In the genomic region with DNA sequence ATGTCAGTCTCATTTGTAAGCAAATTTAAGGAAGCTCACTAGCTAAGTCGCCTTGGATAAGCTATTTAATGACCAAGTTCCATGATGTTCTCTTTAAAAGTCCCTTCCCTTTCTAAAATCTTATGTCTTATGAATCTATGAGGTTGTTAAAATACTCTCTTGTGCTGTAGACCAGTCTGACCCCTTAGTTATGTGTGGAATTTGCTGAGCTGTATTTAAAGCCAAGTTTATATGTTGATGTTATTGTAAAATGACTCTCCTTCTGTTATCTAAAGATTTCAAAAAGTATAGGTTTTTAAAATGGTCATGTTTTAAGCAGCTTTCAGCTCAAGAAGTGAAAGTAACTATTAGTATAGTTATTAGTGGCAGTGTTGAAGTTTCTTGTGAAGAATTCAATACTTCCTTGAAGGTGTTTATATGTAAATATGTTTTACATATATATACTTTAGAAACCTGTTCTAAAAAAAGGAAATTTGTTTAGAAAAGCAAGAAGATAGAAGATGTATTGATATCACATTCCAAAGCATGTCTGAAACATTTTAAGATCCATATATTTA, we compare ENCODE assay signal across 12 cellular contexts.
DNase-seq lines count a peak whose midpoint lies in the region; ATAC-seq, FAIRE-seq and TF ChIP-seq lines count a peak whose summit lies in the region.
"Had no signal": no experiment of that assay in that cellular context is flagged by ENCODE, and none has a peak within 500 bp of the region (broad histone marks: within the 10 kb centered on the region; RNA-seq: fewer than 3 reads in every experiment).

No MANE protein-coding gene starts in this region.

- peak; percentile 75 for FAIRE-seq in GM12878 (lab: Jason Lieb, UNC)

- WGBS in GM12878 (ENCODE audit: insufficient coverage, insufficient replicate concordance, low lambda C conversion rate, missing lambda C conversion rate) = 0% methylated on average over 1 of the region's 1 CpG
- 68% methylated on average over 1 of the region's 1 CpG for WGBS in smooth muscle cell (ENCODE audit: low lambda C conversion rate)
- WGBS in stomach, 5 donors = 18 to 48% (median 29%) methylated on average over 1 of the region's 1 CpG

- no peak for DNase-seq in activated T-cell treated with anti-CD3 and anti-CD28 coated beads, Interleukin-2, amount 50 U/mL, for 72 hours
- no peak for DNase-seq in activated T-cell treated with anti-CD3 and anti-CD28 coated beads, Interleukin-2, amount 50 U/mL, for 1 hour
- DNase-seq in GM12878 (ENCODE audit: low read depth, low spot score) (no peak), smooth muscle cell (lab: John Stamatoyannopoulos, UW; ENCODE audit: unreplicated experiment) (no peak), cortex of kidney (lab: John Stamatoyannopoulos, UW) (no peak), stomach (no peak)
- no peak for DNase-seq in stimulated activated CD4-positive, alpha-beta T cell treated with anti-CD3 and anti-CD28 coated beads, Interleukin-4, amount 100 ng/mL, for 24 hours
- DNase-seq: heart left ventricle, NCI-H1694 treated with DMSO at 0.1 percent for 48 hours had no signal

- no peaks in the 10 kb centered on the region for H3K9me3 Mint-ChIP-seq in activated T-cell treated with anti-CD3 and anti-CD28 coated beads, Interleukin-2, amount 50 U/mL, for 72 hours
- H3K9me3 Mint-ChIP-seq: brain had no signal

- H3K4me1 ChIP-seq in GM12878 (ENCODE audit: control insufficient read depth, insufficient read depth, low read length) = peaks cover 35% of the 10 kb centered on the region
- H3K4me1 ChIP-seq in smooth muscle cell (ENCODE audit: low read depth) = peaks cover 3% of the 10 kb centered on the region
- peaks cover 0 to 32% (median 18%) of the 10 kb centered on the region in 4 donors for H3K4me1 ChIP-seq in stomach

- POLR2A ChIA-PET in GM12878 (lab: Charles Lee) = interaction anchor here (0.6 to 1.5 kb wide), 5 partner anchors 26 to 65 kb away, joined by 3 to 5 read pairs (median 4); no protein-coding TSS in a partner anchor

- H3K27ac ChIP-seq in GM12878 (ENCODE audit: control insufficient read depth, insufficient read depth) (peak overlapping the region; percentile 40; the same call in 1 of the 2 replicates), smooth muscle cell (ENCODE audit: low read depth) (peak overlapping the region; percentile 31), stomach (peak overlapping the region in 1 of 5 donors; percentile 57)
- H3K27ac ChIP-seq: C4-2B had no signal

- H2AFZ ChIP-seq in GM12878 (ENCODE audit: control insufficient read depth, low read depth, low read length) = no peak overlapping the region
- H2AFZ ChIP-seq in smooth muscle cell (ENCODE audit: low read depth) = no peak overlapping the region

- H3K4me3 ChIP-seq in GM12878 (peak overlapping the region; percentile 28; the same call in 1 of the 2 replicates), smooth muscle cell (no peak overlapping the region), stomach (no peak overlapping the region)
- H3K4me3 ChIP-seq: heart left ventricle had no signal

- BruUV-seq in GM12878 (replicated peaks; lab: Mats Ljungman, UMichigan) = no TSS peak

- H3K9ac ChIP-seq in GM12878 (ENCODE audit: control insufficient read depth, insufficient read depth, low read length) (no peak overlapping the region), smooth muscle cell (ENCODE audit: low read depth) (no peak overlapping the region)

- no peak for ATAC-seq in activated T-cell treated with anti-CD3 and anti-CD28 coated beads, Interleukin-2, amount 50 U/mL, for 72 hours (replicated peaks in 1 of 2)
- ATAC-seq in HG03378 (IDR thresholded peaks at IDR 0.05; ENCODE audit: unreplicated experiment) = peak; percentile 53
- peak; percentile 51 for ATAC-seq in GM12878
- ATAC-seq: heart left ventricle had no signal

- TF ChIP-seq EP300 in GM12878 (IDR thresholded peaks at IDR 0.05; ENCODE audit: borderline replicate concordance in 1 of 2, control insufficient read depth in 1 of 2, low read depth in 2 of 2, low read length in 2 of 2) = no peak
- TF ChIP-seq EP300 in stomach (IDR thresholded peaks at IDR 0.05) = no peak

- H3K27ac Mint-ChIP-seq in activated T-cell treated with anti-CD3 and anti-CD28 coated beads, Interleukin-2, amount 50 U/mL, for 72 hours = peak overlapping the region; percentile 97

- no peak for TF ChIP-seq POLR2A in GM12878 (IDR thresholded peaks at IDR 0.05; ENCODE audit: low read depth, low read length)
- no peak for TF ChIP-seq POLR2A in stomach (IDR thresholded peaks at IDR 0.05)

- H4K20me1 ChIP-seq in GM12878 (ENCODE audit: control insufficient read depth, insufficient read depth) (no peaks in the 10 kb centered on the region; the same call in 1 of the 2 replicates), smooth muscle cell (ENCODE audit: low read depth) (peaks cover 16% of the 10 kb centered on the region)

- H3K36me3 Mint-ChIP-seq in activated T-cell treated with anti-CD3 and anti-CD28 coated beads, Interleukin-2, amount 50 U/mL, for 72 hours (ENCODE audit: insufficient read depth in 2 of 2) = peaks cover 7 to 15% of the 10 kb centered on the region in 2 donors

- no peaks in the 10 kb centered on the region for H3K9me3 ChIP-seq in GM12878 (replicated peaks; ENCODE audit: control insufficient read depth, insufficient read depth, low read length)
- no peaks in the 10 kb centered on the region for H3K9me3 ChIP-seq in smooth muscle cell (replicated peaks; ENCODE audit: low read depth)
- no peaks in the 10 kb centered on the region for H3K9me3 ChIP-seq in stomach
- H3K9me3 ChIP-seq: heart left ventricle had no signal

- RAD21 ChIA-PET in GM12878 (lab: Charles Lee; ENCODE audit: unreplicated experiment) = interaction anchor here (0.7 to 3.0 kb wide), 14 partner anchors 19 to 147 kb away, joined by 3 to 19 read pairs (median 5); no protein-coding TSS in a partner anchor

- in situ Hi-C loops in GM12878 (cut with MboI) = no loop called here

- H3K4me1 Mint-ChIP-seq in activated T-cell treated with anti-CD3 and anti-CD28 coated beads, Interleukin-2, amount 50 U/mL, for 72 hours (ENCODE audit: low read depth) = peaks cover 56% of the 10 kb centered on the region

- peaks cover 65% of the 10 kb centered on the region for H3K79me2 ChIP-seq in GM12878 (ENCODE audit: control insufficient read depth, insufficient read depth, low read length)
- peaks cover 7% of the 10 kb centered on the region for H3K79me2 ChIP-seq in smooth muscle cell (ENCODE audit: low read depth)

- peak overlapping the region; percentile 15; the same call in 1 of the 2 replicates for H3K4me2 ChIP-seq in GM12878 (ENCODE audit: control insufficient read depth, insufficient read depth)
- peak overlapping the region; percentile 42 for H3K4me2 ChIP-seq in smooth muscle cell

- no peak for TF ChIP-seq CTCF in GM12878 (IDR thresholded peaks at IDR 0.05 in 2 of 3, conservative IDR thresholded peaks at IDR 0.05 in 1 of 3; ENCODE audit: control insufficient read depth in 2 of 3, extremely low read depth in 1 of 3, insufficient read depth in 1 of 3, low read depth in 3 of 3, low read length in 3 of 3)
- TF ChIP-seq CTCF in smooth muscle cell (IDR thresholded peaks at IDR 0.05; ENCODE audit: borderline replicate concordance, insufficient read depth, poor library complexity, severe bottlenecking) = no peak
- no peak for TF ChIP-seq CTCF in stomach (IDR thresholded peaks at IDR 0.05)

- no peaks in the 10 kb centered on the region for H3F3A ChIP-seq in smooth muscle cell (ENCODE audit: low read depth)

- H3K27me3 Mint-ChIP-seq in activated T-cell treated with anti-CD3 and anti-CD28 coated beads, Interleukin-2, amount 50 U/mL, for 72 hours (ENCODE audit: low read depth) = no peaks in the 10 kb centered on the region
- H3K27me3 Mint-ChIP-seq: brain had no signal

- intact Hi-C loops in GM12878 (cut with micrococcal nuclease; ENCODE audit: unreplicated experiment) (no loop called here), stomach (cut with DNase I; ENCODE audit: low total_unique reads) (no loop called here)

- peaks cover 3 to 23% of the 10 kb centered on the region in 2 experiments for H3K36me3 ChIP-seq in GM12878 (ENCODE audit: control insufficient read depth in 2 of 2, insufficient read depth in 2 of 2, low read length in 1 of 2)
- H3K36me3 ChIP-seq in smooth muscle cell (ENCODE audit: low read depth) = peaks cover 6% of the 10 kb centered on the region
- H3K36me3 ChIP-seq in stomach = peaks cover 0 to 21% (median 17%) of the 10 kb centered on the region in 4 donors

- SMC1A ChIA-PET in GM12878 (lab: Charles Lee; ENCODE audit: uncharacterized antibody, unreplicated experiment) = interaction anchor here (0.6 to 3.3 kb wide), 18 partner anchors 11 to 147 kb away, joined by 3 to 17 read pairs (median 5); no protein-coding TSS in a partner anchor

- TF ChIP-seq RAD21 in GM12878 (IDR thresholded peaks at IDR 0.05; ENCODE audit: insufficient read depth, low read depth, low read length) = no peak

- CTCF ChIA-PET in GM12878 (lab: Yijun Ruan, JAX) = interaction anchor here (0.6 to 2.8 kb wide), 10 partner anchors 10 to 191 kb away, joined by 3 to 10 read pairs (median 3); a partner anchor contains a TSS

- peak overlapping the region; percentile 3 to 22 for H3K4me3 Mint-ChIP-seq in activated T-cell treated with anti-CD3 and anti-CD28 coated beads, Interleukin-2, amount 50 U/mL, for 72 hours
- H3K4me3 Mint-ChIP-seq: brain had no signal

- H3K27me3 ChIP-seq in GM12878 (replicated peaks in 1 of 2; ENCODE audit: control insufficient read depth in 2 of 2, insufficient read depth in 2 of 2, low read length in 1 of 2) = no peaks in the 10 kb centered on the region
- H3K27me3 ChIP-seq in smooth muscle cell (ENCODE audit: low read depth) = no peaks in the 10 kb centered on the region
- H3K27me3 ChIP-seq in stomach = no peaks in the 10 kb centered on the region
- H3K27me3 ChIP-seq: heart left ventricle had no signal

TF ChIP-seq in GM12878, 131 proteins besides CTCF, POLR2A, EP300 and RAD21 (continues in another document):
- no peak for TF ChIP-seq NRF1 (conservative IDR thresholded peaks at IDR 0.05; ENCODE audit: low read depth, low read length)
- TF ChIP-seq, protein P1, sequence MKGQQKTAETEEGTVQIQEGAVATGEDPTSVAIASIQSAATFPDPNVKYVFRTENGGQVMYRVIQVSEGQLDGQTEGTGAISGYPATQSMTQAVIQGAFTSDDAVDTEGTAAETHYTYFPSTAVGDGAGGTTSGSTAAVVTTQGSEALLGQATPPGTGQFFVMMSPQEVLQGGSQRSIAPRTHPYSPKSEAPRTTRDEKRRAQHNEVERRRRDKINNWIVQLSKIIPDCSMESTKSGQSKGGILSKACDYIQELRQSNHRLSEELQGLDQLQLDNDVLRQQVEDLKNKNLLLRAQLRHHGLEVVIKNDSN (IDR thresholded peaks at IDR 0.05; ENCODE audit: borderline replicate concordance, extremely low read length, insufficient read depth, low read depth, low read length) = no peak

Comparison
In these comparisons a context has a peak if more than half of its experiments do, and no peak if none do; other contexts are left out.
1. ATAC-seq: peak in HG03378 (single experiment) and GM12878 (single experiment); none in activated T-cell treated with anti-CD3 and anti-CD28 coated beads, Interleukin-2, amount 50 U/mL, for 72 hours (0 of 2).